Comparison of ENCODE assay signal across 8 cellular contexts in the genomic region with DNA sequence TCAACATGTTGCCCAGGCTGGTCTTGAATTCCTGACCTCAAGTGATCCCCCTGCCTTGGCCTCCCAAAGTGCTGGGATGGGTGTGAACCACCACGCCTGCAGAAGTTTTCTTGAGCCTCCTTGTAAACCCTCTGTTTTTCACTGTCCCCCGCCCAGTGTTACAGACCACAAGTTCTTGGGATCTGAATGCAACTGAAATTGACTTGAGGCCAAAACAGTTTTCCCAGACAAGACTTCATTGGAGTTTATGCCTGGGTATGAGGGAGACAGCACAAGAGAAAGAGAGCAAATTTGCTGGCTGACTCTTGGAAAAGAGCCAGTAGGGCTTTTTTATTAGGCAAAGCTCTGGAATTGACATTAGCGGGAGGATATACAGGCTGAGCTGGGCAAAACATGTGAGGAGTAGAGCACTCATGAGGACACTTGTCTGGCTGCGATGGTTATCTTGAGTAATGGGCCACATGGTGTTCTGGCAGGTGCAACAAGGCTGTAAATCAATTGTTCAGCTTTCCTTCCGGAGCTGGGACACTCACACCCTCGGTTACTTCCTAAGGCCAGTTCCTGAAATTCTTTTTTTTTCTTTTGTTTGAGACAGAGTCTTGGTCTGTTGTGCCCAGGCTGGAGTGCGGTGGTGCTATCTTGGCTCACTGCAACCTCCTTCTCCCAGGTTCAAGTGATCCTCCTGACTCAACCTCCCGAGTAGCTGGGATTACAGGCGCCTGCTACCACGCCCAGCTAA. TPM values are rescaled to one million over a fixed set of nuclear protein-coding genes. Genes with fewer than 3 reads are reported as not detected.
DNase-seq lines count a peak whose midpoint lies in the region; ATAC-seq and TF ChIP-seq lines count a peak whose summit lies in the region.

No MANE protein-coding gene starts in this region.

- no peak overlapping the region for H2AFZ ChIP-seq in PC-3 (ENCODE audit: low read length)

- peaks cover 35 to 38% of the 10 kb centered on the region in 2 donors for H3K4me1 Mint-ChIP-seq in natural killer cell
- H3K4me1 Mint-ChIP-seq in natural killer cell treated with Interleukin-12 subunit alpha and Interleukin-12 subunit beta and Interleukin-15 and Interleukin-18, amount 100 ng/mL, for 72 hours (ENCODE audit: low read depth in 2 of 2), result peaks cover 33 to 39% of the 10 kb centered on the region in 2 donors
- peaks cover 52% of the 10 kb centered on the region for H3K4me1 Mint-ChIP-seq in activated CD4-positive, alpha-beta memory T cell treated with anti-CD3 and anti-CD28 coated beads, Interleukin-2, amount 10 ng/mL, durations not matched to agents 7 days and 5 days
- H3K4me1 Mint-ChIP-seq in T-cell, result peaks cover 29 to 48% (median 38%) of the 10 kb centered on the region in 3 donors

- H3K4me2 ChIP-seq in PC-3 (ENCODE audit: low read length), result no peak overlapping the region

- H3K9me3 Mint-ChIP-seq in natural killer cell (no peaks in the 10 kb centered on the region), T-cell (no peaks in the 10 kb centered on the region)
- peaks cover 6% of the 10 kb centered on the region for H3K9me3 Mint-ChIP-seq in natural killer cell treated with Interleukin-12 subunit alpha and Interleukin-12 subunit beta and Interleukin-15 and Interleukin-18, amount 100 ng/mL, for 72 hours
- no peaks in the 10 kb centered on the region for H3K9me3 Mint-ChIP-seq in activated CD4-positive, alpha-beta memory T cell treated with anti-CD3 and anti-CD28 coated beads, Interleukin-2, amount 10 ng/mL, durations not matched to agents 7 days and 5 days

- H3K27ac Mint-ChIP-seq in natural killer cell (peak overlapping the region; percentile 29 to 53), T-cell (no peak overlapping the region)
- H3K27ac Mint-ChIP-seq in natural killer cell treated with Interleukin-12 subunit alpha and Interleukin-12 subunit beta and Interleukin-15 and Interleukin-18, amount 100 ng/mL, for 72 hours, result peak overlapping the region in 1 of 2 donors; percentile 45
- H3K27ac Mint-ChIP-seq in activated CD4-positive, alpha-beta memory T cell treated with anti-CD3 and anti-CD28 coated beads, Interleukin-2, amount 10 ng/mL, durations not matched to agents 7 days and 5 days, result no peak overlapping the region

- ATAC-seq in natural killer cell (no peak), PC-3 (peak; percentile 66), T-cell (replicated peaks in 1 of 4) (no peak)
- ATAC-seq in natural killer cell treated with Interleukin-12 subunit alpha and Interleukin-12 subunit beta and Interleukin-15 and Interleukin-18, amount 100 ng/mL, for 72 hours, result no peak

- H3K27me3 ChIP-seq in PC-3 (ENCODE audit: low read length) (no peaks in the 10 kb centered on the region), right atrium auricular region (no peaks in the 10 kb centered on the region)

- DNase-seq in natural killer cell, result no peak
- no peak for DNase-seq in natural killer cell treated with Interleukin-12 subunit alpha and Interleukin-12 subunit beta and Interleukin-15 and Interleukin-18, amount 100 ng/mL, for 72 hours (ENCODE audit: low spot score)
- peak; percentile 64 for DNase-seq in PC-3
- no peak for DNase-seq in right atrium auricular region (ENCODE audit: low spot score)
- no peak for DNase-seq in activated CD4-positive, alpha-beta memory T cell treated with anti-CD3 and anti-CD28 coated beads, Interleukin-2, amount 10 ng/mL, durations not matched to agents 7 days and 5 days
- no peak for DNase-seq in T-cell
- no peak for DNase-seq in AML-193 (lab: John Stamatoyannopoulos, UW)
- DNase-seq in iPS-NIHi11 (ENCODE audit: low spot score), result no peak

- H3K4me3 Mint-ChIP-seq in natural killer cell (no peak overlapping the region), T-cell (no peak overlapping the region)
- H3K4me3 Mint-ChIP-seq in natural killer cell treated with Interleukin-12 subunit alpha and Interleukin-12 subunit beta and Interleukin-15 and Interleukin-18, amount 100 ng/mL, for 72 hours, result no peak overlapping the region
- no peak overlapping the region for H3K4me3 Mint-ChIP-seq in activated CD4-positive, alpha-beta memory T cell treated with anti-CD3 and anti-CD28 coated beads, Interleukin-2, amount 10 ng/mL, durations not matched to agents 7 days and 5 days

- no peaks in the 10 kb centered on the region for H4K20me1 ChIP-seq in PC-3 (ENCODE audit: low read length)

- H3K4me3 ChIP-seq in PC-3 (ENCODE audit: low read length) (no peak overlapping the region), right atrium auricular region (no peak overlapping the region)

- H3K4me1 ChIP-seq in PC-3 (ENCODE audit: insufficient read depth, low read length) (peaks cover 18% of the 10 kb centered on the region), right atrium auricular region (peaks cover 0 to 14% of the 10 kb centered on the region in 2 donors)

- H3K9me3 ChIP-seq in PC-3 (ENCODE audit: low read length) (no peaks in the 10 kb centered on the region), right atrium auricular region (no peaks in the 10 kb centered on the region)

- no peaks in the 10 kb centered on the region for H3K9me2 ChIP-seq in PC-3 (replicated peaks; ENCODE audit: low read length)

- no peaks in the 10 kb centered on the region for H3K79me2 ChIP-seq in PC-3 (ENCODE audit: low read length)

- no peak overlapping the region for H3K9ac ChIP-seq in PC-3 (ENCODE audit: low read length)

- H3K27ac ChIP-seq in PC-3 (ENCODE audit: low read length) (no peak overlapping the region), right atrium auricular region (peak overlapping the region; percentile 16 to 22)

- no peak for TF ChIP-seq CTCF in natural killer cell (IDR thresholded peaks at IDR 0.05)
- no peak for TF ChIP-seq CTCF in PC-3 (conservative IDR thresholded peaks at IDR 0.05; ENCODE audit: low read depth, low read length)
- no peak for TF ChIP-seq CTCF in right atrium auricular region (IDR thresholded peaks at IDR 0.05)

- H3K36me3 Mint-ChIP-seq in natural killer cell, result no peaks in the 10 kb centered on the region
- no peaks in the 10 kb centered on the region for H3K36me3 Mint-ChIP-seq in natural killer cell treated with Interleukin-12 subunit alpha and Interleukin-12 subunit beta and Interleukin-15 and Interleukin-18, amount 100 ng/mL, for 72 hours
- H3K36me3 Mint-ChIP-seq in activated CD4-positive, alpha-beta memory T cell treated with anti-CD3 and anti-CD28 coated beads, Interleukin-2, amount 10 ng/mL, durations not matched to agents 7 days and 5 days (ENCODE audit: low read depth), result peaks cover 18% of the 10 kb centered on the region
- H3K36me3 Mint-ChIP-seq in T-cell, result no peaks in the 10 kb centered on the region

- no peaks in the 10 kb centered on the region for H3F3A ChIP-seq in PC-3 (ENCODE audit: low read length, unreplicated experiment)

- intact Hi-C loops in natural killer cell (cut with micrococcal nuclease) (loop anchor here (10.0 kb wide), 1 partner anchor 128 kb away; no protein-coding TSS in a partner anchor), PC-3 (cut with micrococcal nuclease) (no loop called here)

- no peaks in the 10 kb centered on the region for H3K27me3 Mint-ChIP-seq in natural killer cell (ENCODE audit: low read depth in 2 of 2)
- H3K27me3 Mint-ChIP-seq in natural killer cell treated with Interleukin-12 subunit alpha and Interleukin-12 subunit beta and Interleukin-15 and Interleukin-18, amount 100 ng/mL, for 72 hours, result no peaks in the 10 kb centered on the region
- no peaks in the 10 kb centered on the region for H3K27me3 Mint-ChIP-seq in activated CD4-positive, alpha-beta memory T cell treated with anti-CD3 and anti-CD28 coated beads, Interleukin-2, amount 10 ng/mL, durations not matched to agents 7 days and 5 days
- H3K27me3 Mint-ChIP-seq in T-cell, result no peaks in the 10 kb centered on the region

- CTCF ChIA-PET in PC-3 (lab: Charles Lee) (interaction anchor here (1.0 kb wide), 1 partner anchor 25 kb away, joined by 3 read pairs; no protein-coding TSS in a partner anchor), T-cell (lab: Charles Lee) (no interaction called here)
- CTCF ChIA-PET in activated CD4-positive, alpha-beta memory T cell treated with anti-CD3 and anti-CD28 coated beads, Interleukin-2, amount 10 ng/mL, durations not matched to agents 7 days and 5 days (lab: Charles Lee), result interaction anchor here (0.8 to 2.6 kb wide), 6 partner anchors 10 to 68 kb away, joined by 3 to 16 read pairs (median 6); a partner anchor contains a TSS

- H3K36me3 ChIP-seq in PC-3 (ENCODE audit: low read depth, low read length), result no peaks in the 10 kb centered on the region
- no peaks in the 10 kb centered on the region for H3K36me3 ChIP-seq in right atrium auricular region

- TSS peak; percentile 44 for BruUV-seq in PC-3 (replicated peaks; lab: Mats Ljungman, UMichigan)

- POLR2A ChIA-PET in PC-3 (lab: Charles Lee; ENCODE audit: unreplicated experiment) (no interaction called here), T-cell (lab: Charles Lee) (interaction anchor here in 1 of 2 donors (0.9 kb wide), 1 partner anchor 13 kb away, joined by 3 read pairs; no protein-coding TSS in a partner anchor)
- POLR2A ChIA-PET in activated CD4-positive, alpha-beta memory T cell treated with anti-CD3 and anti-CD28 coated beads, Interleukin-2, amount 10 ng/mL, durations not matched to agents 7 days and 5 days (lab: Charles Lee), result interaction anchor here (1.0 to 9.0 kb wide), 5 partner anchors 12 to 128 kb away, joined by 4 to 146 read pairs (median 6); a partner anchor contains a TSS

RNA-seq across cellular contexts. Expression of a gene that starts 12.7 kb away (rescaled TPM):
- total RNA-seq in natural killer cell, result 100 to 1,000 TPM; 636 to 800 (median 702) TPM
- 100 to 1,000 TPM; 559 to 561 TPM for total RNA-seq in natural killer cell treated with Interleukin-12 subunit alpha and Interleukin-12 subunit beta and Interleukin-15 and Interleukin-18, amount 100 ng/mL, for 72 hours
- total RNA-seq in PC-3 (2014; rRNA removed), result 315 and 331 TPM in 2 replicates
- 100 to 1,000 TPM; 102 to 115 TPM for total RNA-seq in right atrium auricular region
- 100 to 1,000 TPM; 457 to 464 TPM for total RNA-seq in activated CD4-positive, alpha-beta memory T cell treated with anti-CD3 and anti-CD28 coated beads, Interleukin-2, amount 10 ng/mL, durations not matched to agents 7 days and 5 days
- total RNA-seq in T-cell, result 100 to 1,000 TPM; 320 to 498 (median 330) TPM

RNA-seq across cellular contexts. Expression of a gene that starts 15.6 kb away (rescaled TPM):
- total RNA-seq in natural killer cell (10 to 100 TPM; 59.7 to 65.6 (median 59.7) TPM), PC-3 (2014; rRNA removed) (1.2 and 3.2 TPM in 2 replicates), right atrium auricular region (1 to 10 TPM; 3.3 to 5.5 TPM), T-cell (10 to 100 TPM; 44.2 to 81.3 (median 71.0) TPM)
- total RNA-seq in natural killer cell treated with Interleukin-12 subunit alpha and Interleukin-12 subunit beta and Interleukin-15 and Interleukin-18, amount 100 ng/mL, for 72 hours, result 10 to 100 TPM; 58.1 to 63.8 TPM
- 10 to 100 TPM; 79.9 to 82.2 TPM for total RNA-seq in activated CD4-positive, alpha-beta memory T cell treated with anti-CD3 and anti-CD28 coated beads, Interleukin-2, amount 10 ng/mL, durations not matched to agents 7 days and 5 days

RNA-seq across cellular contexts. Expression of a gene that starts 30.9 kb away (rescaled TPM):
- total RNA-seq in natural killer cell (100 to 1,000 TPM; 114 to 145 (median 119) TPM), PC-3 (2014; rRNA removed) (41.8 and 78.9 TPM in 2 replicates), right atrium auricular region (100 to 1,000 TPM; 309 to 329 TPM), T-cell (100 to 1,000 TPM in 4 of 5 donors, 10 to 100 TPM in 1; 76.7 to 159 (median 134) TPM)
- total RNA-seq in natural killer cell treated with Interleukin-12 subunit alpha and Interleukin-12 subunit beta and Interleukin-15 and Interleukin-18, amount 100 ng/mL, for 72 hours, result 100 to 1,000 TPM; 104 to 163 TPM
- 100 to 1,000 TPM; 188 to 195 TPM for total RNA-seq in activated CD4-positive, alpha-beta memory T cell treated with anti-CD3 and anti-CD28 coated beads, Interleukin-2, amount 10 ng/mL, durations not matched to agents 7 days and 5 days

RNA-seq across cellular contexts. Expression of a gene that starts 36.9 kb away (rescaled TPM):
- total RNA-seq in natural killer cell (100 to 1,000 TPM; 171 to 283 (median 208) TPM), PC-3 (2014; rRNA removed) (37.9 and 55.2 TPM in 2 replicates), right atrium auricular region (100 to 1,000 TPM in 1 of 2 donors, 10 to 100 TPM in 1; 91.5 to 170 TPM), T-cell (10 to 100 TPM; 50.7 to 67.6 (median 55.6) TPM)
- 10 to 100 TPM; 60.9 to 87.3 TPM for total RNA-seq in natural killer cell treated with Interleukin-12 subunit alpha and Interleukin-12 subunit beta and Interleukin-15 and Interleukin-18, amount 100 ng/mL, for 72 hours
- total RNA-seq in activated CD4-positive, alpha-beta memory T cell treated with anti-CD3 and anti-CD28 coated beads, Interleukin-2, amount 10 ng/mL, durations not matched to agents 7 days and 5 days, result 10 to 100 TPM; 51.4 to 53.2 TPM

RNA-seq across cellular contexts. Expression of a gene that starts 37.3 kb away (rescaled TPM):
- total RNA-seq in natural killer cell, result 100 to 1,000 TPM in 2 of 3 donors, 10 to 100 TPM in 1; 78.0 to 125 (median 118) TPM
- 100 to 1,000 TPM; 106 to 108 TPM for total RNA-seq in natural killer cell treated with Interleukin-12 subunit alpha and Interleukin-12 subunit beta and Interleukin-15 and Interleukin-18, amount 100 ng/mL, for 72 hours
- total RNA-seq in PC-3 (2014; rRNA removed), result 43.7 and 44.9 TPM in 2 replicates
- total RNA-seq in right atrium auricular region, result 10 to 100 TPM; 13.3 to 29.2 TPM
- 10 to 100 TPM; 40.2 to 40.8 TPM for total RNA-seq in activated CD4-positive, alpha-beta memory T cell treated with anti-CD3 and anti-CD28 coated beads, Interleukin-2, amount 10 ng/mL, durations not matched to agents 7 days and 5 days
- total RNA-seq in T-cell, result 10 to 100 TPM; 31.9 to 36.8 (median 33.9) TPM

Comparison
In these comparisons a context has a peak if more than half of its experiments do, and no peak if none do; other contexts are left out.
1. H3K27ac Mint-ChIP-seq: peak in natural killer cell (2 of 2); none in activated CD4-positive, alpha-beta memory T cell treated with anti-CD3 and anti-CD28 coated beads, Interleukin-2, amount 10 ng/mL, durations not matched to agents 7 days and 5 days (single experiment) and T-cell (0 of 2).
2. RNA of a gene that starts 15.6 kb away (total RNA-seq): 79.9 to 82.2 TPM in activated CD4-positive, alpha-beta memory T cell treated with anti-CD3 and anti-CD28 coated beads, Interleukin-2, amount 10 ng/mL, durations not matched to agents 7 days and 5 days, 44.2 to 81.3 TPM in T-cell, 58.1 to 63.8 TPM in natural killer cell treated with Interleukin-12 subunit alpha and Interleukin-12 subunit beta and Interleukin-15 and Interleukin-18, amount 100 ng/mL, for 72 hours and 59.7 to 65.6 TPM in natural killer cell; 3.3 to 5.5 TPM in right atrium auricular region and 1.2 to 3.2 TPM in PC-3; every median in the first group is over 4 times any median in the second.
3. CTCF ChIA-PET loops: an anchor here in PC-3 (1.0 kb wide) and activated CD4-positive, alpha-beta memory T cell treated with anti-CD3 and anti-CD28 coated beads, Interleukin-2, amount 10 ng/mL, durations not matched to agents 7 days and 5 days (0.8 to 2.6 kb wide); none called in T-cell.